Comparison of ENCODE assay signal across 1 cellular context in genomic region chr12:68483592-68484373, GRCh38.
TF ChIP-seq lines count a peak whose summit lies in the region.

No MANE protein-coding gene starts in this region.

TF ChIP-seq in WTC11, 78 proteins besides CTCF, POLR2A, EP300 and RAD21 (continued from another document):
- TF ChIP-seq AR (CRISPR knock-in tag; IDR thresholded peaks at IDR 0.05) = no peak
- TF ChIP-seq TCF7 (CRISPR knock-in tag; IDR thresholded peaks at IDR 0.05; ENCODE audit: low read depth) = no peak
